In genomic region chr9:15642369-15642962, GRCh38 we compare ENCODE assay signal across 1 cellular context.
TF ChIP-seq lines count a peak whose summit lies in the region.

No MANE protein-coding gene starts in this region.

TF ChIP-seq in HCT116, 20 proteins besides CTCF, POLR2A, EP300 and RAD21 (continued from another document):
- TF ChIP-seq REST (IDR thresholded peaks at IDR 0.05; ENCODE audit: low read depth) (no peak), ZNF274 (IDR thresholded peaks at IDR 0.05; ENCODE audit: low read depth, low read length) (no peak), YY1 (IDR thresholded peaks at IDR 0.05; ENCODE audit: extremely low read depth, insufficient replicate concordance, low read depth, low read length) (no peak), SIN3A (IDR thresholded peaks at IDR 0.05; ENCODE audit: low read depth) (no peak), FOSL1 (IDR thresholded peaks at IDR 0.05; ENCODE audit: low read depth) (no peak)
